ENCODE assay signal across 8 cellular contexts in genomic region chr4:8228319-8229250, GRCh38. TPM values are rescaled to one million over a fixed set of nuclear protein-coding genes. Genes with fewer than 3 reads are reported as not detected.
DNase-seq lines count a peak whose midpoint lies in the region; ATAC-seq, FAIRE-seq and TF ChIP-seq lines count a peak whose summit lies in the region.

No MANE protein-coding gene starts in this region.

- H4K20me1 ChIP-seq in smooth muscle cell (ENCODE audit: low read depth) = no peaks in the 10 kb centered on the region

- intact Hi-C loops in Right ventricle myocardium superior (cut with DNase I) = no loop called here

- no peak for FAIRE-seq in RCC 7860 (lab: Jason Lieb, UNC)

- H3K27me3 ChIP-seq in smooth muscle cell (ENCODE audit: low read depth) = no peaks in the 10 kb centered on the region

- no peak overlapping the region for H3K27ac ChIP-seq in smooth muscle cell (ENCODE audit: low read depth)

- H3K4me2 ChIP-seq in smooth muscle cell = no peak overlapping the region

- peaks cover 12% of the 10 kb centered on the region for H3K4me1 ChIP-seq in smooth muscle cell (ENCODE audit: low read depth)

- DNase-seq in NCI-H345 (lab: John Stamatoyannopoulos, UW) = peak; percentile 5
- no peak for DNase-seq in NCI-H345 treated with DMSO at 0.1 percent for 48 hours (lab: John Stamatoyannopoulos, UW; ENCODE audit: unreplicated experiment)
- DNase-seq in RCC 7860 (ENCODE audit: low spot score) = peak; percentile 77
- peak; percentile 14 to 45 (median 36) for DNase-seq in activated naive CD4-positive, alpha-beta T cell (lab: John Stamatoyannopoulos, UW)
- peak; percentile 78 for DNase-seq in Right ventricle myocardium superior
- DNase-seq in stimulated activated CD4-positive, alpha-beta T cell treated with anti-CD3 and anti-CD28 coated beads, Interleukin-12 subunit alpha, Interleukin-12 subunit beta, amount 100 ng/mL, for 48 hours (ENCODE audit: low read depth in 2 of 3, low spot score in 1 of 3) = peak; percentile 65 to 81 (median 74)
- DNase-seq in smooth muscle cell (lab: John Stamatoyannopoulos, UW; ENCODE audit: unreplicated experiment) = no peak

- no peak for TF ChIP-seq CTCF in smooth muscle cell (IDR thresholded peaks at IDR 0.05; ENCODE audit: borderline replicate concordance, insufficient read depth, poor library complexity, severe bottlenecking)

- no peaks in the 10 kb centered on the region for H3F3A ChIP-seq in smooth muscle cell (ENCODE audit: low read depth)

- no peaks in the 10 kb centered on the region for H3K79me2 ChIP-seq in smooth muscle cell (ENCODE audit: low read depth)

- H3K9ac ChIP-seq in smooth muscle cell (ENCODE audit: low read depth) = no peak overlapping the region

- WGBS in smooth muscle cell (ENCODE audit: low lambda C conversion rate) = 79% methylated on average over 39 of the region's 39 CpGs

- H3K36me3 ChIP-seq in smooth muscle cell (ENCODE audit: low read depth) = no peaks in the 10 kb centered on the region

- no peak overlapping the region for H2AFZ ChIP-seq in smooth muscle cell (ENCODE audit: low read depth)

- no peaks in the 10 kb centered on the region for H3K9me3 ChIP-seq in smooth muscle cell (replicated peaks; ENCODE audit: low read depth)

- ATAC-seq in HG03064 (IDR thresholded peaks at IDR 0.05; ENCODE audit: low read depth, unreplicated experiment) = peak; percentile 73
- ATAC-seq in Right ventricle myocardium superior (ENCODE audit: poor library complexity) = peak; percentile 76

- no peak overlapping the region for H3K4me3 ChIP-seq in smooth muscle cell

RNA-seq across cellular contexts. Expression of gene SH3TC1, which starts 29.5 kb away (rescaled TPM):
- total RNA-seq in Right ventricle myocardium superior (8.2 TPM), smooth muscle cell (7.8 TPM in 2 replicates)
- polyA plus RNA-seq in smooth muscle cell = 12.1 and 17.7 TPM in 2 replicates

RNA-seq across cellular contexts. Expression of gene HTRA3, which starts 41.0 kb away (rescaled TPM):
- total RNA-seq in Right ventricle myocardium superior (123 TPM), smooth muscle cell (77.7 and 94.9 TPM in 2 replicates)
- 189 and 227 TPM in 2 replicates for polyA plus RNA-seq in smooth muscle cell

Comparison
In these comparisons a context has a peak if more than half of its experiments do, and no peak if none do; other contexts are left out.
1. DNase-seq: peak in NCI-H345 (single experiment), RCC 7860 (single experiment), activated naive CD4-positive, alpha-beta T cell (4 of 4), Right ventricle myocardium superior (single experiment) and stimulated activated CD4-positive, alpha-beta T cell treated with anti-CD3 and anti-CD28 coated beads, Interleukin-12 subunit alpha, Interleukin-12 subunit beta, amount 100 ng/mL, for 48 hours (3 of 3); none in NCI-H345 treated with DMSO at 0.1 percent for 48 hours (single experiment) and smooth muscle cell (single experiment).